In genomic region chr22:17964153-17964552, GRCh38 we compare ENCODE assay signal across 12 cellular contexts.
DNase-seq lines count a peak whose midpoint lies in the region; ATAC-seq, FAIRE-seq and TF ChIP-seq lines count a peak whose summit lies in the region.
"Had no signal": no experiment of that assay in that cellular context is flagged by ENCODE, and none has a peak within 500 bp of the region (broad histone marks: within the 10 kb centered on the region; RNA-seq: fewer than 3 reads in every experiment).

No MANE protein-coding gene starts in this region.

- intact Hi-C loops in HepG2 (cut with micrococcal nuclease; ENCODE audit: unreplicated experiment) = no loop called here
- intact Hi-C loops in right lobe of liver (cut with DNase I) = no loop called here
- intact Hi-C loops in heart left ventricle (cut with DNase I) = no loop called here
- intact Hi-C loops in thyroid gland (cut with DNase I) = no loop called here
- intact Hi-C loops in colonic mucosa (cut with DNase I) = no loop called here

- H3K27ac Mint-ChIP-seq in T-cell = no peak overlapping the region

- H2AFZ ChIP-seq in HepG2 (ENCODE audit: low read length) = no peak overlapping the region

- POLR2A ChIA-PET in HepG2 (lab: Yijun Ruan, JAX) (no interaction called here), T-cell (lab: Charles Lee) (no interaction called here)

- H3K9me3 ChIP-seq in HepG2 (ENCODE audit: low read length) = no peaks in the 10 kb centered on the region
- H3K9me3 ChIP-seq in right lobe of liver = no peaks in the 10 kb centered on the region
- no peaks in the 10 kb centered on the region for H3K9me3 ChIP-seq in heart left ventricle
- no peaks in the 10 kb centered on the region for H3K9me3 ChIP-seq in thyroid gland
- no peaks in the 10 kb centered on the region for H3K9me3 ChIP-seq in colonic mucosa
- H3K9me3 ChIP-seq: A549 had no signal

- DNase-seq in HepG2 (ENCODE audit: low spot score) (no peak), right lobe of liver (no peak), heart left ventricle (no peak), thyroid gland (peak in 1 of 2 donors; percentile 27), superior temporal gyrus (ENCODE audit: extremely low spot score) (no peak), T-cell (no peak), colonic mucosa (no peak)
- DNase-seq: amniotic stem cell, NCI-H187 treated with DMSO at 0.1 percent for 48 hours had no signal

- CTCF ChIA-PET in HepG2 (lab: Yijun Ruan, JAX; ENCODE audit: low intra/inter-chr PET ratio, low total read pairs) = no interaction called here
- CTCF ChIA-PET in T-cell (lab: Charles Lee) = no interaction called here

- H3K4me1 ChIP-seq in HepG2 (ENCODE audit: insufficient read depth, low read length) (peaks cover 30% of the 10 kb centered on the region), right lobe of liver (no peaks in the 10 kb centered on the region), heart left ventricle (peaks cover 0 to 66% (median 32%) of the 10 kb centered on the region in 12 donors), thyroid gland (peaks cover 64 to 85% of the 10 kb centered on the region in 2 donors), colonic mucosa (no peaks in the 10 kb centered on the region)

- peaks cover 16% of the 10 kb centered on the region for H3K36me3 Mint-ChIP-seq in T-cell

- TF ChIP-seq POLR2A in HepG2 (IDR thresholded peaks at IDR 0.05; ENCODE audit: insufficient read depth in 1 of 2, low read depth in 2 of 2, low read length in 2 of 2) (no peak), right lobe of liver (IDR thresholded peaks at IDR 0.05) (no peak), heart left ventricle (IDR thresholded peaks at IDR 0.05) (no peak), thyroid gland (IDR thresholded peaks at IDR 0.05) (no peak)

- no peak for TF ChIP-seq EP300 in HepG2 (IDR thresholded peaks at IDR 0.05; ENCODE audit: low read depth in 2 of 2, low read length in 2 of 2)
- no peak for TF ChIP-seq EP300 in HepG2 (CRISPR knock-in tag; IDR thresholded peaks at IDR 0.05; ENCODE audit: borderline replicate concordance)

- H3K27me3 ChIP-seq in HepG2 (ENCODE audit: control insufficient read depth in 1 of 2, insufficient read depth in 2 of 2, low read length in 2 of 2) = no peaks in the 10 kb centered on the region
- no peaks in the 10 kb centered on the region for H3K27me3 ChIP-seq in right lobe of liver
- no peaks in the 10 kb centered on the region for H3K27me3 ChIP-seq in heart left ventricle
- H3K27me3 ChIP-seq in thyroid gland = no peaks in the 10 kb centered on the region
- no peaks in the 10 kb centered on the region for H3K27me3 ChIP-seq in colonic mucosa

- no peak overlapping the region for H3K4me3 Mint-ChIP-seq in T-cell

- peaks cover 64% of the 10 kb centered on the region for H3K79me2 ChIP-seq in HepG2 (ENCODE audit: insufficient read depth, low read length)

- peak; percentile 53 for ATAC-seq in HepG2
- ATAC-seq in right lobe of liver = no peak
- peak; percentile 20 for ATAC-seq in HG03457 (IDR thresholded peaks at IDR 0.05; ENCODE audit: unreplicated experiment)
- peak in 3 of 4 donors; percentile 24 to 47 (median 41) for ATAC-seq in heart left ventricle
- ATAC-seq in T-cell (replicated peaks in 1 of 4) = no peak
- ATAC-seq: A549, esophagus mucosa had no signal

- H3K36me3 ChIP-seq in HepG2 (replicated peaks in 1 of 2; ENCODE audit: control insufficient read depth in 1 of 2, insufficient read depth in 2 of 2, low read length in 2 of 2) (peaks cover 0 to 3% of the 10 kb centered on the region in 2 experiments; a peak in 1 of 5 replicates), right lobe of liver (no peaks in the 10 kb centered on the region), heart left ventricle (no peaks in the 10 kb centered on the region), thyroid gland (no peaks in the 10 kb centered on the region), colonic mucosa (no peaks in the 10 kb centered on the region)

- no peaks in the 10 kb centered on the region for H4K20me1 ChIP-seq in HepG2 (ENCODE audit: insufficient read depth, low read length)

- no peak overlapping the region for H3K4me3 ChIP-seq in HepG2 (replicated peaks in 1 of 3; ENCODE audit: insufficient read depth in 1 of 3, low read depth in 2 of 3, low read length in 3 of 3)
- H3K4me3 ChIP-seq in right lobe of liver = no peak overlapping the region
- no peak overlapping the region for H3K4me3 ChIP-seq in heart left ventricle
- H3K4me3 ChIP-seq in thyroid gland (replicated peaks in 1 of 3) = no peak overlapping the region
- no peak overlapping the region for H3K4me3 ChIP-seq in colonic mucosa
- H3K4me3 ChIP-seq: A549 had no signal

- no peak for FAIRE-seq in HepG2 (lab: Jason Lieb, UNC)
- FAIRE-seq: A549 had no signal

- H3K9me3 Mint-ChIP-seq in T-cell = no peaks in the 10 kb centered on the region

- BruUV-seq in HepG2 (replicated peaks; lab: Mats Ljungman, UMichigan) = no TSS peak

- H3K9ac ChIP-seq in HepG2 (ENCODE audit: insufficient read depth, low read depth, low read length) (no peak overlapping the region), colonic mucosa (ENCODE audit: low read depth in 2 of 2, low read length in 2 of 2) (no peak overlapping the region)

- H3K27me3 Mint-ChIP-seq in T-cell = no peaks in the 10 kb centered on the region

- H3K27ac ChIP-seq in HepG2 (ENCODE audit: extremely low read length, insufficient read depth, low read length) (no peak overlapping the region), right lobe of liver (no peak overlapping the region), heart left ventricle (peak overlapping the region in 8 of 12 donors; percentile 19 to 58 (median 34)), thyroid gland (peak overlapping the region; percentile 73 to 92 (median 85)), colonic mucosa (no peak overlapping the region)

- in situ Hi-C loops in HepG2 (cut with HindIII; ENCODE audit: extremely low pct_ligation_motif_present, low pct_unique_long_range_greater_than_20kb) = no loop called here

- peaks cover 11 to 25% (median 20%) of the 10 kb centered on the region in 3 donors for H3K4me1 Mint-ChIP-seq in T-cell

- TF ChIP-seq CTCF in HepG2 (CRISPR knock-in tag; IDR thresholded peaks at IDR 0.05) (no peak), right lobe of liver (IDR thresholded peaks at IDR 0.05) (no peak), heart left ventricle (IDR thresholded peaks at IDR 0.05) (no peak), thyroid gland (IDR thresholded peaks at IDR 0.05) (no peak), colonic mucosa (IDR thresholded peaks at IDR 0.05) (no peak)

- 90% methylated on average over 6 of the region's 6 CpGs for WGBS in HepG2 (ENCODE audit: low lambda C conversion rate)
- WGBS in right lobe of liver (ENCODE audit: insufficient coverage, low coverage, low lambda C conversion rate, missing lambda C conversion rate) = 94% methylated on average over 6 of the region's 6 CpGs
- 45 to 56% (median 51%) methylated on average over 6 of the region's 6 CpGs for WGBS in heart left ventricle, 4 donors
- 47 to 56% methylated on average over 5 to 6 of the region's 6 CpGs for whole genome bisulfite sequencing in thyroid gland, 2 donors

- TF ChIP-seq RAD21 in HepG2 (CRISPR knock-in tag; IDR thresholded peaks at IDR 0.05) = no peak

- H3K4me2 ChIP-seq in HepG2 (ENCODE audit: low read depth, low read length) = no peak overlapping the region
- H3K4me2 ChIP-seq: A549 had no signal

TF ChIP-seq in HepG2, 621 proteins besides CTCF, POLR2A, EP300 and RAD21:
- no peak for TF ChIP-seq ZNF367 (CRISPR knock-in tag; IDR thresholded peaks at IDR 0.05; ENCODE audit: borderline replicate concordance)
- TF ChIP-seq RFX1 (IDR thresholded peaks at IDR 0.05) = no peak
- no peak for TF ChIP-seq DNMT1 (CRISPR knock-in tag; IDR thresholded peaks at IDR 0.05)
- no peak for TF ChIP-seq ZNF18 (CRISPR knock-in tag; IDR thresholded peaks at IDR 0.05; ENCODE audit: insufficient replicate concordance)
- no peak for TF ChIP-seq SPEN (CRISPR knock-in tag; IDR thresholded peaks at IDR 0.05; ENCODE audit: low read depth)
- no peak for TF ChIP-seq KAT7 (CRISPR knock-in tag; IDR thresholded peaks at IDR 0.05; ENCODE audit: borderline replicate concordance)
- no peak for TF ChIP-seq ZNF619 (CRISPR knock-in tag; IDR thresholded peaks at IDR 0.05)
- TF ChIP-seq PPARG (CRISPR knock-in tag; conservative IDR thresholded peaks at IDR 0.05) = no peak
- no peak for TF ChIP-seq SCMH1 (CRISPR knock-in tag; IDR thresholded peaks at IDR 0.05; ENCODE audit: borderline replicate concordance)
- no peak for TF ChIP-seq TGIF2 (CRISPR knock-in tag; IDR thresholded peaks at IDR 0.05)
- TF ChIP-seq NFE2L2 (IDR thresholded peaks at IDR 0.05; ENCODE audit: low read length) = no peak
- TF ChIP-seq KLF9 (CRISPR knock-in tag; IDR thresholded peaks at IDR 0.05; ENCODE audit: low read depth) = no peak

Comparison
In these comparisons a context has a peak if more than half of its experiments do, and no peak if none do; other contexts are left out.
1. ATAC-seq: peak in HepG2 (single experiment), HG03457 (single experiment) and heart left ventricle (3 of 4); none in right lobe of liver (0 of 4) and T-cell (0 of 4).
2. H3K27ac ChIP-seq: peak in heart left ventricle (8 of 12) and thyroid gland (3 of 3); none in HepG2 (single experiment), right lobe of liver (0 of 3) and colonic mucosa (single experiment).